Comparison of ENCODE assay signal across 27 cellular contexts in the genomic region with DNA sequence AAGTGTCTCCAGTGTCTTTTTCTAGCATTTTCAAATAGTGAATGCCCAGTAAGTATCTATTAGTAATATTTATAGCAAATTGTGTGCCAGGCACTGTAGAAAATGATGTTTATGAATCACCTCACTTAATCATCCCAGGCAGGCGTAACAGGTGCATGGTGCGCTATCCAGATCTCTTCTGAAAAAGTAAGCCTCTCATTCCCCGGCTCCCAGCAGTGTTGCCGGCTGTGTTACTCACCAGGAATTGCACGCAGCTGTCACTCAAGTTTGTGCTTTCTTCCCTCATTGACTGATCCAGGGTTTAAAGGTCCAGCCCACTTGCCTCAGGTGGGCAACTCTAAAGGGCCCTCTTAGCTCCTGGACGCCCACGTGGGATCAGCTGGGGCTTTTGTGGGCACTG.
"Had no signal": no experiment of that assay in that cellular context is flagged by ENCODE, and none has a peak within 500 bp of the region (broad histone marks: within the 10 kb centered on the region; RNA-seq: fewer than 3 reads in every experiment).

No MANE protein-coding gene starts in this region.

- H3K4me2 ChIP-seq: hepatocyte had no signal

- H3K4me1 ChIP-seq: parathyroid adenoma, psoas muscle, right lobe of liver, spleen had no signal

- H3K36me3 Mint-ChIP-seq: naive B cell; stimulated activated memory B cell treated with anti-CD40 and anti-IgM and Interleukin-4, amounts not matched to agents 10 μg/mL and 1 μg/mL and 100 μg/mL, for 72 hours had no signal

- H3K4me3 Mint-ChIP-seq: naive B cell; nephron; stimulated activated memory B cell treated with anti-CD40 and anti-IgM and Interleukin-4, amounts not matched to agents 10 μg/mL and 1 μg/mL and 100 μg/mL, for 72 hours; stimulated activated naive CD8-positive, alpha-beta T cell treated with anti-CD3 and anti-CD28 coated beads, Interleukin-15, Interleukin-2, amounts not matched to agents 100 ng/mL and 50 ng/mL, for 24 hours had no signal

- H3K9ac ChIP-seq: parathyroid adenoma had no signal

- H3K27me3 Mint-ChIP-seq: stimulated activated naive CD8-positive, alpha-beta T cell treated with anti-CD3 and anti-CD28 coated beads, Interleukin-15, Interleukin-2, amounts not matched to agents 100 ng/mL and 50 ng/mL, for 24 hours had no signal

- H3K27ac Mint-ChIP-seq: naive B cell; stimulated activated memory B cell treated with anti-CD40 and anti-IgM and Interleukin-4, amounts not matched to agents 10 μg/mL and 1 μg/mL and 100 μg/mL, for 72 hours; stimulated activated naive CD8-positive, alpha-beta T cell treated with anti-CD3 and anti-CD28 coated beads, Interleukin-15, Interleukin-2, amounts not matched to agents 100 ng/mL and 50 ng/mL, for 24 hours had no signal

- H3K79me2 ChIP-seq: hepatocyte, parathyroid adenoma had no signal

- H3K9me3 Mint-ChIP-seq: naive B cell; nephron; stimulated activated memory B cell treated with anti-CD40 and anti-IgM and Interleukin-4, amounts not matched to agents 10 μg/mL and 1 μg/mL and 100 μg/mL, for 72 hours; stimulated activated naive CD8-positive, alpha-beta T cell treated with anti-CD3 and anti-CD28 coated beads, Interleukin-15, Interleukin-2, amounts not matched to agents 100 ng/mL and 50 ng/mL, for 24 hours had no signal

- H3K27ac ChIP-seq: coronary artery, dorsolateral prefrontal cortex, esophagus squamous epithelium, parathyroid adenoma, psoas muscle, right lobe of liver, spleen, tibial nerve, upper lobe of right lung, vagina had no signal

- H3K27me3 ChIP-seq: esophagus squamous epithelium, hepatocyte, right lobe of liver, tibial nerve, upper lobe of right lung, vagina had no signal

- H3K4me3 ChIP-seq: coronary artery, dorsolateral prefrontal cortex, esophagus squamous epithelium, hepatocyte, lung, psoas muscle, right lobe of liver, spleen, tibial nerve, upper lobe of right lung, vagina had no signal

- H2AFZ ChIP-seq: hepatocyte, parathyroid adenoma had no signal

- H3K9me3 ChIP-seq: esophagus squamous epithelium, psoas muscle, right lobe of liver, spleen, tibial nerve, upper lobe of right lung, vagina had no signal

- H3K4me1 Mint-ChIP-seq: naive B cell; stimulated activated memory B cell treated with anti-CD40 and anti-IgM and Interleukin-4, amounts not matched to agents 10 μg/mL and 1 μg/mL and 100 μg/mL, for 72 hours had no signal

- ATAC-seq: left colon; left ventricle myocardium superior; psoas muscle; right lobe of liver; stimulated activated memory B cell treated with anti-CD40 and anti-IgM and Interleukin-4, amounts not matched to agents 10 μg/mL and 1 μg/mL and 100 μg/mL, for 72 hours had no signal

- H3K36me3 ChIP-seq: esophagus squamous epithelium, right lobe of liver, spleen, tibial nerve, upper lobe of right lung, vagina had no signal

- DNase-seq: dorsolateral prefrontal cortex; effector CD8-positive, alpha-beta T cell; esophagus squamous epithelium; foreskin fibroblast; head of caudate nucleus; left colon; left ventricle myocardium superior; mesenchymal stem cell; midbrain; naive B cell; psoas muscle; retina; right lobe of liver; spleen; stimulated activated CD4-positive, alpha-beta T cell treated with anti-CD3 and anti-CD28 coated beads, Interleukin-15, amount 100 ng/mL, for 24 hours; stimulated activated CD4-positive, alpha-beta T cell treated with anti-CD3 and anti-CD28 coated beads, Interleukin-1b, Interleukin-23, amount 100 ng/mL, for 48 hours; stimulated activated CD4-positive, alpha-beta T cell treated with anti-CD3 and anti-CD28 coated beads, Interleukin-4, amount 100 ng/mL, for 24 hours; upper lobe of right lung had no signal
